In the genomic region with DNA sequence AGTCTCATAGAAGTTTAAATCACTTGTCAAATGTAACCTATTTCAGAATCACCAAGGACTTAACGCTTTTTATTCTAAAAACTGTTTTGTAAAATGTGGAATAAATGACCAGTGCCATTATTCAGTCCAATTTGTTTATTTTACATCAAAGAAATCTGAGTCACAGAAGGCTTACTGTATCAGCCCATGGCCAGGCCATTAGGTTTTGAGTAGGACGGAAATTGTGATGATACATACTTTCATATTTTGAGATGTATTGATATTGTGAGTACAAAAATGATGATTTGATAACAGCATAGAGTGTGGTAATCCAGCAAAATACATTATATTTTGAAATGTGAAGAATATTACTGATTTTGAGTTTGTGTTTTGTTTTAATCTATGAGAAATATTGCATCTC, we compare ENCODE assay signal across 18 cellular contexts.
A peak's percentile ranks its signal among the peaks of the same experiment; 100 is the strongest.
DNase-seq lines count a peak whose midpoint lies in the region; FAIRE-seq and TF ChIP-seq lines count a peak whose summit lies in the region.
"Had no signal": no experiment of that assay in that cellular context is flagged by ENCODE, and none has a peak within 500 bp of the region (broad histone marks: within the 10 kb centered on the region; RNA-seq: fewer than 3 reads in every experiment).

No MANE protein-coding gene starts in this region.

- H3K36me3 ChIP-seq in adipocyte (ENCODE audit: control insufficient read depth, insufficient read depth, low read length, severe bottlenecking), result no peaks in the 10 kb centered on the region
- H3K36me3 ChIP-seq: HAP-1, SJSA1 had no signal

- DNase-seq in EL (peak; percentile 47), adipocyte (ENCODE audit: low read depth) (peak; percentile 2), fibroblast of mammary gland (ENCODE audit: low read depth) (peak; percentile 1), urothelium cell line (ENCODE audit: low spot score) (no peak), dedifferentiated amniotic fluid mesenchymal stem cell (ENCODE audit: extremely low spot score) (no peak), cerebellar nuclear complex (lab: John Stamatoyannopoulos, UW) (no peak), NAMALWA (ENCODE audit: low spot score) (no peak)
- DNase-seq: CD4-positive, CD25-positive, alpha-beta regulatory T cell; GM23248; KG1; NCI-H1105; NCI-H2081; NCI-H2171; NCI-H345; NCI-H524 treated with DMSO at 0.1 percent for 48 hours; OCI-M1 had no signal

- no peaks in the 10 kb centered on the region for H3K9me3 ChIP-seq in adipocyte (ENCODE audit: control insufficient read depth, low read length)
- H3K9me3 ChIP-seq: HAP-1, SJSA1 had no signal

- no peak for TF ChIP-seq CTCF in fibroblast of mammary gland (conservative IDR thresholded peaks at IDR 0.05; ENCODE audit: control insufficient read depth, insufficient read depth, low read depth, low read length)

- no peak overlapping the region for H3K9ac ChIP-seq in adipocyte (ENCODE audit: low read length)
- H3K9ac ChIP-seq: GM23248 had no signal

- no peak overlapping the region for H3K4me3 ChIP-seq in adipocyte (ENCODE audit: low read length)
- H3K4me3 ChIP-seq in fibroblast of mammary gland (ENCODE audit: control insufficient read depth, low read depth, low read length), result no peak overlapping the region
- H3K4me3 ChIP-seq: GM23248, HAP-1, SJSA1 had no signal

- H3K4me1 ChIP-seq in adipocyte (ENCODE audit: control insufficient read depth, insufficient read depth, low read length), result no peaks in the 10 kb centered on the region
- H3K4me1 ChIP-seq: HAP-1 had no signal

- FAIRE-seq in urothelium cell line (lab: Jason Lieb, UNC), result peak; percentile 42

- H3K27me3 ChIP-seq in adipocyte (replicated peaks; ENCODE audit: control insufficient read depth, insufficient read depth, low read length), result peaks cover 11% of the 10 kb centered on the region
- H3K27me3 ChIP-seq: SJSA1 had no signal

Comparison
In these comparisons a context has a peak if more than half of its experiments do, and no peak if none do; other contexts are left out.
1. DNase-seq: peak in EL (single experiment), adipocyte (single experiment) and fibroblast of mammary gland (single experiment); none in urothelium cell line (single experiment), dedifferentiated amniotic fluid mesenchymal stem cell (single experiment), cerebellar nuclear complex (0 of 2) and NAMALWA (single experiment).